ENCODE assay signal across 1 cellular context in the genomic region with DNA sequence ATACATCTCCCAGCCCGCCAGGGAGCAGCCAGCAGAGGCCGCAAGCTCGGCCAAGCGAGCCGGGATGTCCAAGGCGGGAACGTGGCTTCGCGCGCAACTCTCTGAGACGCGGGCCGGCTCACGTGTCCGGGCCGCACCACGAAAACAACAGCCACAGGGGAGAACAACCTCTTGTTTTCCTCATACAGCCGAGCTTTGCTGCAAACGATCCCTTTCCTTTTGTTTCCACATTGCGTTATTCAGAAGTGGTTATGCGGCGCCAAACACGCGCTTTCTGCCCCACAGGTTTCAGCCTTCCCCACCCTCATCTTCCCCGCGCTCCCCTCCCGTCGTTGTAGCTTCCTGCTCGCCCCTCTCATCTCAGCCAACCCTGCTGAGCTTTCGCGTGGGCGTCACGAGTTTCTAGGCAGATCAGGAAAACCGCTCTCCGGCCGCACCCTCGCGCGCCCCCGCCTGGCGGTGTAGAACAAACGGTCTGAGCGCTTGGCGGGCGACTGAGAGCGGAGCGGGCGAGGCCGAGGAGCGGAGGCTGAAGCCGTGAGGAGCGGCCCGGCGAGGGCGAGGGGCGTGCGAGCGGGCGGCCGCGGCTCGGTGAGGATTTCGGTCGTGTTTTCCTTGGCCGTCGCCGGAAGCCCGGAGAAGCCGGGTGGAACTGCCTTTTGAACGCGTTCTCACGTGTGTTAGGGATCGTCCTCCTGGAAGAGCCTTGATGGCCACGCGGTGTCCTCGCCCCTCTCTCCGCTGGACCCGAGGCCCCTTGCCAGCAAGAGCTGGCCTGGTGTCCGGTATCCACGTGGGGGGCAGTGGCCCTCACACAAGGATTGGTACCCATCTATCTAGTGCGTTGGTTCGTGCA.
A peak's percentile ranks its signal among the peaks of the same experiment; 100 is the strongest.
TF ChIP-seq lines count a peak whose summit lies in the region.

No MANE protein-coding gene starts in this region.

TF ChIP-seq in K562, 482 proteins besides CTCF, POLR2A, EP300 and RAD21 (continued from another document and continues in another):
- peak; percentile 82 to 91; a peak in 2 of 4 replicates for TF ChIP-seq UBTF (IDR thresholded peaks at IDR 0.05; ENCODE audit: borderline replicate concordance in 1 of 2, low read depth in 2 of 2, low read length in 2 of 2)
- no peak for TF ChIP-seq ADNP (tag; IDR thresholded peaks at IDR 0.05)
- TF ChIP-seq, protein P1, sequence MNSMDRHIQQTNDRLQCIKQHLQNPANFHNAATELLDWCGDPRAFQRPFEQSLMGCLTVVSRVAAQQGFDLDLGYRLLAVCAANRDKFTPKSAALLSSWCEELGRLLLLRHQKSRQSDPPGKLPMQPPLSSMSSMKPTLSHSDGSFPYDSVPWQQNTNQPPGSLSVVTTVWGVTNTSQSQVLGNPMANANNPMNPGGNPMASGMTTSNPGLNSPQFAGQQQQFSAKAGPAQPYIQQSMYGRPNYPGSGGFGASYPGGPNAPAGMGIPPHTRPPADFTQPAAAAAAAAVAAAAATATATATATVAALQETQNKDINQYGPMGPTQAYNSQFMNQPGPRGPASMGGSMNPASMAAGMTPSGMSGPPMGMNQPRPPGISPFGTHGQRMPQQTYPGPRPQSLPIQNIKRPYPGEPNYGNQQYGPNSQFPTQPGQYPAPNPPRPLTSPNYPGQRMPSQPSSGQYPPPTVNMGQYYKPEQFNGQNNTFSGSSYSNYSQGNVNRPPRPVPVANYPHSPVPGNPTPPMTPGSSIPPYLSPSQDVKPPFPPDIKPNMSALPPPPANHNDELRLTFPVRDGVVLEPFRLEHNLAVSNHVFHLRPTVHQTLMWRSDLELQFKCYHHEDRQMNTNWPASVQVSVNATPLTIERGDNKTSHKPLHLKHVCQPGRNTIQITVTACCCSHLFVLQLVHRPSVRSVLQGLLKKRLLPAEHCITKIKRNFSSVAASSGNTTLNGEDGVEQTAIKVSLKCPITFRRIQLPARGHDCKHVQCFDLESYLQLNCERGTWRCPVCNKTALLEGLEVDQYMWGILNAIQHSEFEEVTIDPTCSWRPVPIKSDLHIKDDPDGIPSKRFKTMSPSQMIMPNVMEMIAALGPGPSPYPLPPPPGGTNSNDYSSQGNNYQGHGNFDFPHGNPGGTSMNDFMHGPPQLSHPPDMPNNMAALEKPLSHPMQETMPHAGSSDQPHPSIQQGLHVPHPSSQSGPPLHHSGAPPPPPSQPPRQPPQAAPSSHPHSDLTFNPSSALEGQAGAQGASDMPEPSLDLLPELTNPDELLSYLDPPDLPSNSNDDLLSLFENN (IDR thresholded peaks at IDR 0.05; ENCODE audit: low read depth in 2 of 2, low read length in 2 of 2), result 0 out of 4 replicates have a peak, but pooled peaks of 1 of the 2 experiments have one; percentile 19
- peak; percentile 93 for TF ChIP-seq FOXK1 (CRISPR knock-in tag; IDR thresholded peaks at IDR 0.05; ENCODE audit: borderline replicate concordance)
- peak; percentile 79 for TF ChIP-seq KHSRP (IDR thresholded peaks at IDR 0.05)
- peak; percentile 75; the same call in 1 of the 2 replicates for TF ChIP-seq ZNF165 (CRISPR knock-in tag; IDR thresholded peaks at IDR 0.05; ENCODE audit: borderline replicate concordance)
- no peak for TF ChIP-seq RNF219 (CRISPR knock-in tag; IDR thresholded peaks at IDR 0.05)
- TF ChIP-seq RBBP5 (IDR thresholded peaks at IDR 0.05; ENCODE audit: borderline replicate concordance, insufficient read depth, low read length, poor library complexity, severe bottlenecking), result peak; percentile 57
- TF ChIP-seq CXXC5 (CRISPR knock-in tag; IDR thresholded peaks at IDR 0.05), result peak; percentile 90
- peak; percentile 31; the same call in 1 of the 2 replicates for TF ChIP-seq IRF2 (CRISPR knock-in tag; IDR thresholded peaks at IDR 0.05)
- TF ChIP-seq, protein P2, sequence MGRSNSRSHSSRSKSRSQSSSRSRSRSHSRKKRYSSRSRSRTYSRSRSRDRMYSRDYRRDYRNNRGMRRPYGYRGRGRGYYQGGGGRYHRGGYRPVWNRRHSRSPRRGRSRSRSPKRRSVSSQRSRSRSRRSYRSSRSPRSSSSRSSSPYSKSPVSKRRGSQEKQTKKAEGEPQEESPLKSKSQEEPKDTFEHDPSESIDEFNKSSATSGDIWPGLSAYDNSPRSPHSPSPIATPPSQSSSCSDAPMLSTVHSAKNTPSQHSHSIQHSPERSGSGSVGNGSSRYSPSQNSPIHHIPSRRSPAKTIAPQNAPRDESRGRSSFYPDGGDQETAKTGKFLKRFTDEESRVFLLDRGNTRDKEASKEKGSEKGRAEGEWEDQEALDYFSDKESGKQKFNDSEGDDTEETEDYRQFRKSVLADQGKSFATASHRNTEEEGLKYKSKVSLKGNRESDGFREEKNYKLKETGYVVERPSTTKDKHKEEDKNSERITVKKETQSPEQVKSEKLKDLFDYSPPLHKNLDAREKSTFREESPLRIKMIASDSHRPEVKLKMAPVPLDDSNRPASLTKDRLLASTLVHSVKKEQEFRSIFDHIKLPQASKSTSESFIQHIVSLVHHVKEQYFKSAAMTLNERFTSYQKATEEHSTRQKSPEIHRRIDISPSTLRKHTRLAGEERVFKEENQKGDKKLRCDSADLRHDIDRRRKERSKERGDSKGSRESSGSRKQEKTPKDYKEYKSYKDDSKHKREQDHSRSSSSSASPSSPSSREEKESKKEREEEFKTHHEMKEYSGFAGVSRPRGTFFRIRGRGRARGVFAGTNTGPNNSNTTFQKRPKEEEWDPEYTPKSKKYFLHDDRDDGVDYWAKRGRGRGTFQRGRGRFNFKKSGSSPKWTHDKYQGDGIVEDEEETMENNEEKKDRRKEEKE (IDR thresholded peaks at IDR 0.05; ENCODE audit: borderline replicate concordance in 1 of 2, control insufficient read depth in 1 of 2, low read depth in 2 of 2, low read length in 1 of 2), result peak in 1 of 2 experiments; percentile 99; a peak in 2 of 4 replicates
- TF ChIP-seq, protein P3, sequence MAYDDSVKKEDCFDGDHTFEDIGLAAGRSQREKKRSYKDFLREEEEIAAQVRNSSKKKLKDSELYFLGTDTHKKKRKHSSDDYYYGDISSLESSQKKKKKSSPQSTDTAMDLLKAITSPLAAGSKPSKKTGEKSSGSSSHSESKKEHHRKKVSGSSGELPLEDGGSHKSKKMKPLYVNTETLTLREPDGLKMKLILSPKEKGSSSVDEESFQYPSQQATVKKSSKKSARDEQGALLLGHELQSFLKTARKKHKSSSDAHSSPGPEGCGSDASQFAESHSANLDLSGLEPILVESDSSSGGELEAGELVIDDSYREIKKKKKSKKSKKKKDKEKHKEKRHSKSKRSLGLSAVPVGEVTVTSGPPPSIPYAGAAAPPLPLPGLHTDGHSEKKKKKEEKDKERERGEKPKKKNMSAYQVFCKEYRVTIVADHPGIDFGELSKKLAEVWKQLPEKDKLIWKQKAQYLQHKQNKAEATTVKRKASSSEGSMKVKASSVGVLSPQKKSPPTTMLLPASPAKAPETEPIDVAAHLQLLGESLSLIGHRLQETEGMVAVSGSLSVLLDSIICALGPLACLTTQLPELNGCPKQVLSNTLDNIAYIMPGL (CRISPR knock-in tag; IDR thresholded peaks at IDR 0.05), result peak; percentile 54; the same call in 1 of the 2 replicates
- no peak for TF ChIP-seq ZNF780A (CRISPR knock-in tag; IDR thresholded peaks at IDR 0.05)
- TF ChIP-seq HDAC1 (IDR thresholded peaks at IDR 0.05), result no peak
- peak; percentile 20; the same call in 1 of the 2 replicates for TF ChIP-seq TCF3 (CRISPR knock-in tag; IDR thresholded peaks at IDR 0.05)
- peak; percentile 68 for TF ChIP-seq TAF1 (IDR thresholded peaks at IDR 0.05; ENCODE audit: control insufficient read depth, extremely low read depth, insufficient read depth, low read length, severe bottlenecking)
- peak; percentile 85 for TF ChIP-seq PCBP1 (IDR thresholded peaks at IDR 0.05; ENCODE audit: low read depth, low read length, poor library complexity, severe bottlenecking)
- TF ChIP-seq, protein P4, sequence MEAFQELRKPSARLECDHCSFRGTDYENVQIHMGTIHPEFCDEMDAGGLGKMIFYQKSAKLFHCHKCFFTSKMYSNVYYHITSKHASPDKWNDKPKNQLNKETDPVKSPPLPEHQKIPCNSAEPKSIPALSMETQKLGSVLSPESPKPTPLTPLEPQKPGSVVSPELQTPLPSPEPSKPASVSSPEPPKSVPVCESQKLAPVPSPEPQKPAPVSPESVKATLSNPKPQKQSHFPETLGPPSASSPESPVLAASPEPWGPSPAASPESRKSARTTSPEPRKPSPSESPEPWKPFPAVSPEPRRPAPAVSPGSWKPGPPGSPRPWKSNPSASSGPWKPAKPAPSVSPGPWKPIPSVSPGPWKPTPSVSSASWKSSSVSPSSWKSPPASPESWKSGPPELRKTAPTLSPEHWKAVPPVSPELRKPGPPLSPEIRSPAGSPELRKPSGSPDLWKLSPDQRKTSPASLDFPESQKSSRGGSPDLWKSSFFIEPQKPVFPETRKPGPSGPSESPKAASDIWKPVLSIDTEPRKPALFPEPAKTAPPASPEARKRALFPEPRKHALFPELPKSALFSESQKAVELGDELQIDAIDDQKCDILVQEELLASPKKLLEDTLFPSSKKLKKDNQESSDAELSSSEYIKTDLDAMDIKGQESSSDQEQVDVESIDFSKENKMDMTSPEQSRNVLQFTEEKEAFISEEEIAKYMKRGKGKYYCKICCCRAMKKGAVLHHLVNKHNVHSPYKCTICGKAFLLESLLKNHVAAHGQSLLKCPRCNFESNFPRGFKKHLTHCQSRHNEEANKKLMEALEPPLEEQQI (IDR thresholded peaks at IDR 0.05), result peak; percentile 77
- no peak for TF ChIP-seq ZNF324 (CRISPR knock-in tag; IDR thresholded peaks at IDR 0.05)
- no peak for TF ChIP-seq ETS1 (conservative IDR thresholded peaks at IDR 0.05; ENCODE audit: control insufficient read depth, low read depth, low read length)
- TF ChIP-seq, protein P5, sequence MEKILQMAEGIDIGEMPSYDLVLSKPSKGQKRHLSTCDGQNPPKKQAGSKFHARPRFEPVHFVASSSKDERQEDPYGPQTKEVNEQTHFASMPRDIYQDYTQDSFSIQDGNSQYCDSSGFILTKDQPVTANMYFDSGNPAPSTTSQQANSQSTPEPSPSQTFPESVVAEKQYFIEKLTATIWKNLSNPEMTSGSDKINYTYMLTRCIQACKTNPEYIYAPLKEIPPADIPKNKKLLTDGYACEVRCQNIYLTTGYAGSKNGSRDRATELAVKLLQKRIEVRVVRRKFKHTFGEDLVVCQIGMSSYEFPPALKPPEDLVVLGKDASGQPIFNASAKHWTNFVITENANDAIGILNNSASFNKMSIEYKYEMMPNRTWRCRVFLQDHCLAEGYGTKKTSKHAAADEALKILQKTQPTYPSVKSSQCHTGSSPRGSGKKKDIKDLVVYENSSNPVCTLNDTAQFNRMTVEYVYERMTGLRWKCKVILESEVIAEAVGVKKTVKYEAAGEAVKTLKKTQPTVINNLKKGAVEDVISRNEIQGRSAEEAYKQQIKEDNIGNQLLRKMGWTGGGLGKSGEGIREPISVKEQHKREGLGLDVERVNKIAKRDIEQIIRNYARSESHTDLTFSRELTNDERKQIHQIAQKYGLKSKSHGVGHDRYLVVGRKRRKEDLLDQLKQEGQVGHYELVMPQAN (IDR thresholded peaks at IDR 0.05; ENCODE audit: borderline replicate concordance), result peak; percentile 12; the same call in 1 of the 2 replicates
- no peak for TF ChIP-seq CEBPZ (IDR thresholded peaks at IDR 0.05; ENCODE audit: borderline replicate concordance, low read depth, low read length)
